ENCODE assay signal across 7 cellular contexts in genomic region chr6:36595168-36595818, GRCh38. TPM values are rescaled to one million over a fixed set of nuclear protein-coding genes. Genes with fewer than 3 reads are reported as not detected.
DNase-seq lines count a peak whose midpoint lies in the region; ATAC-seq and TF ChIP-seq lines count a peak whose summit lies in the region.

No MANE protein-coding gene starts in this region.

- no peaks in the 10 kb centered on the region for H3K9me3 Mint-ChIP-seq in activated naive CD4-positive, alpha-beta T cell treated with anti-CD3 and anti-CD28 coated beads, Interleukin-2, amount 50 U/mL, for 72 hours

- no peak for ATAC-seq in activated naive CD4-positive, alpha-beta T cell treated with anti-CD3 and anti-CD28 coated beads, Interleukin-2, amount 50 U/mL, for 72 hours
- ATAC-seq in heart right ventricle, result peak in 5 of 8 donors; percentile 30 to 67 (median 61)
- peak; percentile 31 to 64 (median 41) for ATAC-seq in psoas muscle
- ATAC-seq in HG02610 (IDR thresholded peaks at IDR 0.05; ENCODE audit: unreplicated experiment), result no peak
- no peak for ATAC-seq in GM18511 (IDR thresholded peaks at IDR 0.05; ENCODE audit: unreplicated experiment)

- intact Hi-C loops in heart right ventricle (cut with DNase I), result loop anchor here in 8 of 10 donors (2.0 to 10.0 kb wide), 5 partner anchors 48 to 170 kb away; partner anchors contain the start of genes KCTD20 (in 4 of the 8), PXT1 (in 4 of the 8) and STK38 (in 4 of the 8)
- intact Hi-C loops in psoas muscle (cut with DNase I), result loop anchor here in 1 of 2 donors (10.0 kb wide), 1 partner anchor 150 kb away; the partner anchor contains the start of genes KCTD20 and PXT1

- peaks cover 21 to 55% (median 47%) of the 10 kb centered on the region in 9 donors for H3K4me1 ChIP-seq in heart right ventricle
- peaks cover 42% of the 10 kb centered on the region for H3K4me1 ChIP-seq in psoas muscle

- H3K27ac Mint-ChIP-seq in activated naive CD4-positive, alpha-beta T cell treated with anti-CD3 and anti-CD28 coated beads, Interleukin-2, amount 50 U/mL, for 72 hours, result peak overlapping the region; percentile 98 to 100

- H3K27ac ChIP-seq in heart right ventricle, result peak overlapping the region; percentile 89 to 99 (median 98)
- H3K27ac ChIP-seq in psoas muscle, result peak overlapping the region; percentile 96

- no peaks in the 10 kb centered on the region for H3K9me3 ChIP-seq in heart right ventricle
- no peaks in the 10 kb centered on the region for H3K9me3 ChIP-seq in psoas muscle

- peaks cover 28% of the 10 kb centered on the region for H3K36me3 ChIP-seq in GM06990 (ENCODE audit: control insufficient read depth, insufficient read depth, low read length)
- H3K36me3 ChIP-seq in heart right ventricle, result peaks cover 0 to 39% (median 32%) of the 10 kb centered on the region in 9 donors
- peaks cover 5 to 45% of the 10 kb centered on the region in 2 donors for H3K36me3 ChIP-seq in psoas muscle (ENCODE audit: insufficient read depth in 1 of 2, low read depth in 1 of 2)

- H3K36me3 Mint-ChIP-seq in activated naive CD4-positive, alpha-beta T cell treated with anti-CD3 and anti-CD28 coated beads, Interleukin-2, amount 50 U/mL, for 72 hours, result peaks cover 63 to 65% of the 10 kb centered on the region in 2 donors

- H3K27me3 ChIP-seq in GM06990 (replicated peaks; ENCODE audit: control insufficient read depth, insufficient read depth, low read length) (no peaks in the 10 kb centered on the region), heart right ventricle (no peaks in the 10 kb centered on the region), psoas muscle (ENCODE audit: insufficient read depth in 3 of 3, low read length in 2 of 3) (no peaks in the 10 kb centered on the region)

- peak overlapping the region; percentile 79 for H3K4me3 ChIP-seq in GM06990 (replicated peaks; ENCODE audit: low read depth, low read length)
- H3K4me3 ChIP-seq in heart right ventricle, result peak overlapping the region; percentile 48 to 89 (median 73)
- peak overlapping the region; percentile 86 for H3K4me3 ChIP-seq in psoas muscle

- 0% methylated on average over 11 of the region's 11 CpGs for WGBS in heart right ventricle, 2 donors
- WGBS in psoas muscle, 3 donors, result 0 to 1% (median 0%) methylated on average over 11 of the region's 11 CpGs

- TF ChIP-seq CTCF in GM06990 (IDR thresholded peaks at IDR 0.05; ENCODE audit: insufficient read depth, low read length, poor library complexity, severe bottlenecking) (no peak), heart right ventricle (IDR thresholded peaks at IDR 0.05) (no peak), psoas muscle (IDR thresholded peaks at IDR 0.05) (no peak)

- DNase-seq in GM06990 (ENCODE audit: extremely low read depth, insufficient read length), result no peak
- DNase-seq in NCI-H146 treated with DMSO at 0.1 percent for 48 hours (lab: John Stamatoyannopoulos, UW; ENCODE audit: unreplicated experiment), result peak; percentile 37
- no peak for DNase-seq in activated naive CD4-positive, alpha-beta T cell treated with anti-CD3 and anti-CD28 coated beads, Interleukin-2, amount 50 U/mL, for 72 hours (ENCODE audit: low spot score in 2 of 2)
- peak in 1 of 2 donors; percentile 66 for DNase-seq in heart right ventricle
- no peak for DNase-seq in psoas muscle

RNA-seq across cellular contexts. Expression of gene SRSF3, which starts 1.1 kb away (rescaled TPM):
- total RNA-seq in activated naive CD4-positive, alpha-beta T cell treated with anti-CD3 and anti-CD28 coated beads, Interleukin-2, amount 50 U/mL, for 72 hours, result 100 to 1,000 TPM; 197 to 431 TPM
- 100 to 1,000 TPM; 105 to 196 (median 131) TPM for total RNA-seq in heart right ventricle
- 100 to 1,000 TPM; 122 to 175 TPM for polyA plus RNA-seq in heart right ventricle
- 100 to 1,000 TPM in 2 of 4 donors, 10 to 100 TPM in 2; 64.6 to 182 (median 125) TPM for total RNA-seq in psoas muscle
- polyA plus RNA-seq in psoas muscle, result 100 to 1,000 TPM; 109 to 267 (median 176) TPM

RNA-seq across cellular contexts. Expression of gene STK38, which starts 48.0 kb away (rescaled TPM):
- total RNA-seq in activated naive CD4-positive, alpha-beta T cell treated with anti-CD3 and anti-CD28 coated beads, Interleukin-2, amount 50 U/mL, for 72 hours, result 10 to 100 TPM; 25.7 to 27.3 TPM
- total RNA-seq in heart right ventricle (10 to 100 TPM; 13.2 to 23.8 (median 21.5) TPM), psoas muscle (10 to 100 TPM in 3 of 4 donors, 1 to 10 TPM in 1; 7.7 to 13.6 (median 12.6) TPM)
- polyA plus RNA-seq in heart right ventricle (10 to 100 TPM; 12.9 to 22.1 TPM), psoas muscle (10 to 100 TPM in 1 of 3 donors, 1 to 10 TPM in 2; 8.1 to 18.9 (median 8.4) TPM)

Comparison
In these comparisons a context has a peak if more than half of its experiments do, and no peak if none do; other contexts are left out.
1. ATAC-seq: peak in heart right ventricle (5 of 8) and psoas muscle (4 of 4); none in activated naive CD4-positive, alpha-beta T cell treated with anti-CD3 and anti-CD28 coated beads, Interleukin-2, amount 50 U/mL, for 72 hours (0 of 2), HG02610 (single experiment) and GM18511 (single experiment).
2. Peak in every context shown above with its lines, with median percentiles within 50 percentile points of each other: H3K4me3 ChIP-seq.